Comparison of ENCODE assay signal across 27 cellular contexts in genomic region chr3:78725703-78726246, GRCh38.
DNase-seq lines count a peak whose midpoint lies in the region; ATAC-seq and TF ChIP-seq lines count a peak whose summit lies in the region.
"Had no signal": no experiment of that assay in that cellular context is flagged by ENCODE, and none has a peak within 500 bp of the region (broad histone marks: within the 10 kb centered on the region; RNA-seq: fewer than 3 reads in every experiment).

No MANE protein-coding gene starts in this region.

- peaks cover 77% of the 10 kb centered on the region for H3K4me1 ChIP-seq in HAP-1
- H3K4me1 ChIP-seq: psoas muscle had no signal

- H3K27ac ChIP-seq in dorsolateral prefrontal cortex, result peak overlapping the region in 33 of 59 donors; percentile 4 to 92 (median 55)
- H3K27ac ChIP-seq: brain microvascular endothelial cell, psoas muscle, VCaP had no signal

- no peak overlapping the region for H3K4me3 Mint-ChIP-seq in nephron
- H3K4me3 Mint-ChIP-seq in T-helper 2 cell treated with Interferon-gamma antibody and Interleukin-4, amounts not matched to agents 5 μg/mL and 100 μg/mL, for 36 hours, result no peak overlapping the region
- H3K4me3 Mint-ChIP-seq: activated CD8-positive, alpha-beta T cell treated with anti-CD3 and anti-CD28 coated beads, Interleukin-2, amount 10 ng/mL, durations not matched to agents 7 days and 5 days; activated naive CD4-positive, alpha-beta T cell treated with anti-CD3 and anti-CD28 coated beads, Interleukin-2, amount 50 U/mL, for 24 hours; activated T-helper 17 cell treated with anti-CD3 and anti-CD28 coated beads, Interleukin-2, amount 50 U/mL, for 72 hours had no signal

- peak; percentile 42 for DNase-seq in COLO829 (ENCODE audit: low spot score)
- peak; percentile 81 for DNase-seq in NCI-H69 (lab: John Stamatoyannopoulos, UW)
- no peak for DNase-seq in dorsolateral prefrontal cortex
- no peak for DNase-seq in NCI-H1930 (lab: John Stamatoyannopoulos, UW)
- no peak for DNase-seq in T-helper 2 cell treated with Interferon-gamma antibody and Interleukin-4, amounts not matched to agents 5 μg/mL and 100 μg/mL, for 36 hours (ENCODE audit: low spot score)
- DNase-seq in HAP-1 (ENCODE audit: low spot score in 2 of 2), result no peak
- DNase-seq: activated CD4-positive, alpha-beta T cell treated with anti-CD3 and anti-CD28 coated beads for 4 hours; activated CD8-positive, alpha-beta T cell treated with anti-CD3 and anti-CD28 coated beads, Interleukin-2, amount 10 ng/mL, durations not matched to agents 7 days and 5 days; brain microvascular endothelial cell; cerebellar nuclear complex; KG1; left ventricle myocardium superior; MM.1S; NCI-H510A treated with DMSO at 0.1 percent for 48 hours; psoas muscle; SHP77 treated with DMSO at 0.1 percent for 48 hours; stimulated activated CD4-positive, alpha-beta T cell treated with anti-CD3 and anti-CD28 coated beads, Interleukin-12 subunit alpha, Interleukin-12 subunit beta, amount 100 ng/mL, for 4 hours; stimulated activated CD4-positive, alpha-beta T cell treated with anti-CD3 and anti-CD28 coated beads, Interleukin-4, amount 100 ng/mL, for 1 hour; T1000; trophoblast cell had no signal

- peak overlapping the region; percentile 60 to 85 (median 82) for H3K27ac Mint-ChIP-seq in nephron
- H3K27ac Mint-ChIP-seq in T-helper 2 cell treated with Interferon-gamma antibody and Interleukin-4, amounts not matched to agents 5 μg/mL and 100 μg/mL, for 36 hours, result no peak overlapping the region
- H3K27ac Mint-ChIP-seq: activated CD8-positive, alpha-beta T cell treated with anti-CD3 and anti-CD28 coated beads, Interleukin-2, amount 10 ng/mL, durations not matched to agents 7 days and 5 days; activated naive CD4-positive, alpha-beta T cell treated with anti-CD3 and anti-CD28 coated beads, Interleukin-2, amount 50 U/mL, for 24 hours; activated T-helper 17 cell treated with anti-CD3 and anti-CD28 coated beads, Interleukin-2, amount 50 U/mL, for 72 hours had no signal

- H3K27me3 Mint-ChIP-seq in nephron (ENCODE audit: low read depth), result no peaks in the 10 kb centered on the region
- no peaks in the 10 kb centered on the region for H3K27me3 Mint-ChIP-seq in T-helper 2 cell treated with Interferon-gamma antibody and Interleukin-4, amounts not matched to agents 5 μg/mL and 100 μg/mL, for 36 hours (ENCODE audit: low read depth)
- H3K27me3 Mint-ChIP-seq: activated naive CD4-positive, alpha-beta T cell treated with anti-CD3 and anti-CD28 coated beads, Interleukin-2, amount 50 U/mL, for 24 hours; activated T-helper 17 cell treated with anti-CD3 and anti-CD28 coated beads, Interleukin-2, amount 50 U/mL, for 72 hours had no signal

- H3K36me3 Mint-ChIP-seq in nephron (ENCODE audit: low read depth), result no peaks in the 10 kb centered on the region
- no peaks in the 10 kb centered on the region for H3K36me3 Mint-ChIP-seq in T-helper 2 cell treated with Interferon-gamma antibody and Interleukin-4, amounts not matched to agents 5 μg/mL and 100 μg/mL, for 36 hours (ENCODE audit: low read depth)
- H3K36me3 Mint-ChIP-seq: activated naive CD4-positive, alpha-beta T cell treated with anti-CD3 and anti-CD28 coated beads, Interleukin-2, amount 50 U/mL, for 24 hours had no signal

- H3K27me3 ChIP-seq in dorsolateral prefrontal cortex (no peaks in the 10 kb centered on the region), HAP-1 (ENCODE audit: low read depth) (no peaks in the 10 kb centered on the region)
- H3K27me3 ChIP-seq: brain microvascular endothelial cell had no signal

- H3K4me3 ChIP-seq in dorsolateral prefrontal cortex (no peak overlapping the region), HAP-1 (no peak overlapping the region)
- H3K4me3 ChIP-seq: psoas muscle had no signal

- no peaks in the 10 kb centered on the region for H3K36me3 ChIP-seq in HAP-1 (replicated peaks)
- H3K36me3 ChIP-seq: brain microvascular endothelial cell had no signal

- intact Hi-C loops in dorsolateral prefrontal cortex (cut with DNase I), result loop anchor here in 1 of 2 donors (10.0 kb wide), 1 partner anchor 289 kb away; no protein-coding TSS in a partner anchor

- peaks cover 67% of the 10 kb centered on the region for H3K4me1 Mint-ChIP-seq in nephron
- no peaks in the 10 kb centered on the region for H3K4me1 Mint-ChIP-seq in T-helper 2 cell treated with Interferon-gamma antibody and Interleukin-4, amounts not matched to agents 5 μg/mL and 100 μg/mL, for 36 hours (ENCODE audit: low read depth)
- H3K4me1 Mint-ChIP-seq: activated naive CD4-positive, alpha-beta T cell treated with anti-CD3 and anti-CD28 coated beads, Interleukin-2, amount 50 U/mL, for 24 hours; activated T-helper 17 cell treated with anti-CD3 and anti-CD28 coated beads, Interleukin-2, amount 50 U/mL, for 72 hours had no signal

- ATAC-seq in HG02623 (IDR thresholded peaks at IDR 0.05; ENCODE audit: unreplicated experiment), result no peak
- ATAC-seq: activated CD8-positive, alpha-beta T cell treated with anti-CD3 and anti-CD28 coated beads, Interleukin-2, amount 10 ng/mL, durations not matched to agents 7 days and 5 days; activated T-helper 17 cell treated with anti-CD3 and anti-CD28 coated beads, Interleukin-2, amount 50 U/mL, for 72 hours; left ventricle myocardium superior; Panc1; psoas muscle; sciatic nerve had no signal

- no peaks in the 10 kb centered on the region for H3K9me3 Mint-ChIP-seq in nephron
- no peaks in the 10 kb centered on the region for H3K9me3 Mint-ChIP-seq in T-helper 2 cell treated with Interferon-gamma antibody and Interleukin-4, amounts not matched to agents 5 μg/mL and 100 μg/mL, for 36 hours
- H3K9me3 Mint-ChIP-seq: activated naive CD4-positive, alpha-beta T cell treated with anti-CD3 and anti-CD28 coated beads, Interleukin-2, amount 50 U/mL, for 24 hours had no signal

- in situ Hi-C loops in HAP-1 (cut with MboI; ENCODE audit: low sequenced_read_pairs), result no loop called here

- no peaks in the 10 kb centered on the region for H3K9me3 ChIP-seq in HAP-1
- H3K9me3 ChIP-seq: psoas muscle had no signal

- TF ChIP-seq CTCF in dorsolateral prefrontal cortex (IDR thresholded peaks at IDR 0.05 in 54 of 56, conservative IDR thresholded peaks at IDR 0.05 in 2 of 56; ENCODE audit: low read depth in 1 of 56, partially characterized antibody in 56 of 56), result no peak
- TF ChIP-seq CTCF in nephron (IDR thresholded peaks at IDR 0.05; ENCODE audit: unreplicated experiment in 3 of 3), result no peak

Comparison
In these comparisons a context has a peak if more than half of its experiments do, and no peak if none do; other contexts are left out.
1. DNase-seq: peak in COLO829 (single experiment) and NCI-H69 (single experiment); none in dorsolateral prefrontal cortex (0 of 10), NCI-H1930 (0 of 2), T-helper 2 cell treated with Interferon-gamma antibody and Interleukin-4, amounts not matched to agents 5 μg/mL and 100 μg/mL, for 36 hours (single experiment) and HAP-1 (0 of 2).